ENCODE assay signal across 1 cellular context in the genomic region with DNA sequence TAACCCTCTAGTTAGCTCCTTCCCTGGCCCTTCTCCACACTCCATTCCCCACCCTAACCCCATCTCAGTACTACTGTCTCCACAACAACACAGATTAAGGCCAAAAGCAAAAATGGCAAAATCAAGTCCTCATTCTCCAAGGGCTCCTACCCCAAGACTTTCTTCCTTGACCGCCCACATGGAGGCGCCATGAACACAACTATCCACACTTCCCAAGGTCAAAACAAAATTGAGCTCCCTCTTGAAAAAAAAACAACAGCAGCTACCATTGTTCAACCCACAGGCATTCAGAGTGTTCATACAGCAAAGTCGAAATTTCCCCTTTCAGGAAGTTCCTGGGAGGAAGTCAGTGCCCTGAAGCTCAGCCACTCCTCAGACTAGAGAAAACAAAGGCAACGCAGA.
TF ChIP-seq lines count a peak whose summit lies in the region.

No MANE protein-coding gene starts in this region.

TF ChIP-seq in HCT116, 20 proteins besides CTCF, POLR2A, EP300 and RAD21 (continued from another document):
- TF ChIP-seq, protein P1, sequence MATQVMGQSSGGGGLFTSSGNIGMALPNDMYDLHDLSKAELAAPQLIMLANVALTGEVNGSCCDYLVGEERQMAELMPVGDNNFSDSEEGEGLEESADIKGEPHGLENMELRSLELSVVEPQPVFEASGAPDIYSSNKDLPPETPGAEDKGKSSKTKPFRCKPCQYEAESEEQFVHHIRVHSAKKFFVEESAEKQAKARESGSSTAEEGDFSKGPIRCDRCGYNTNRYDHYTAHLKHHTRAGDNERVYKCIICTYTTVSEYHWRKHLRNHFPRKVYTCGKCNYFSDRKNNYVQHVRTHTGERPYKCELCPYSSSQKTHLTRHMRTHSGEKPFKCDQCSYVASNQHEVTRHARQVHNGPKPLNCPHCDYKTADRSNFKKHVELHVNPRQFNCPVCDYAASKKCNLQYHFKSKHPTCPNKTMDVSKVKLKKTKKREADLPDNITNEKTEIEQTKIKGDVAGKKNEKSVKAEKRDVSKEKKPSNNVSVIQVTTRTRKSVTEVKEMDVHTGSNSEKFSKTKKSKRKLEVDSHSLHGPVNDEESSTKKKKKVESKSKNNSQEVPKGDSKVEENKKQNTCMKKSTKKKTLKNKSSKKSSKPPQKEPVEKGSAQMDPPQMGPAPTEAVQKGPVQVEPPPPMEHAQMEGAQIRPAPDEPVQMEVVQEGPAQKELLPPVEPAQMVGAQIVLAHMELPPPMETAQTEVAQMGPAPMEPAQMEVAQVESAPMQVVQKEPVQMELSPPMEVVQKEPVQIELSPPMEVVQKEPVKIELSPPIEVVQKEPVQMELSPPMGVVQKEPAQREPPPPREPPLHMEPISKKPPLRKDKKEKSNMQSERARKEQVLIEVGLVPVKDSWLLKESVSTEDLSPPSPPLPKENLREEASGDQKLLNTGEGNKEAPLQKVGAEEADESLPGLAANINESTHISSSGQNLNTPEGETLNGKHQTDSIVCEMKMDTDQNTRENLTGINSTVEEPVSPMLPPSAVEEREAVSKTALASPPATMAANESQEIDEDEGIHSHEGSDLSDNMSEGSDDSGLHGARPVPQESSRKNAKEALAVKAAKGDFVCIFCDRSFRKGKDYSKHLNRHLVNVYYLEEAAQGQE (IDR thresholded peaks at IDR 0.05; ENCODE audit: low read depth), result no peak
- TF ChIP-seq EGR1 (IDR thresholded peaks at IDR 0.05; ENCODE audit: low read depth) (no peak), SRF (IDR thresholded peaks at IDR 0.05; ENCODE audit: low read depth) (no peak), EZH2 (IDR thresholded peaks at IDR 0.05) (no peak), TCF7L2 (IDR thresholded peaks at IDR 0.05; ENCODE audit: borderline replicate concordance, extremely low read depth, insufficient read depth, insufficient read length) (no peak), EZH2phosphoT487 (IDR thresholded peaks at IDR 0.05; ENCODE audit: borderline replicate concordance) (no peak)
